In the genomic region with DNA sequence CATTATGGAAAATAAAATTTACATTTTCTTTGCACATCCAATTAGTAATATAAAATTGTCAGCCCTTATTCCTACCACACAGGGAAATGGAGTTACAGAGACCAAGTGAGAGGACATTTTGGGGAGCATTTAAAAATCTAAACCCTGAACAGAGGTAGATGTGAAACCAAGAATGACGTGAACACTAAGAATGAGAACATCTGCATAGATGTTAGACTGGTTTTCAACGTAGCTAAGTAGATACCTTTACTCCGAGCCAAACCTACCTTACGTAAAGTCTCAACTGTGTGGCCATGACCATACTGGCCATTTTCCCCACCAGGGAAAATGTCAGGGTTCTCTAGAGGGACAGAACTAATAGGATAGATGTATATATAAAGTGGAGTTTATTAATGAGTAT, we compare ENCODE assay signal across 1 cellular context.
TF ChIP-seq lines count a peak whose summit lies in the region.

No MANE protein-coding gene starts in this region.

TF ChIP-seq in GM12878, 131 proteins besides CTCF, POLR2A, EP300 and RAD21:
- TF ChIP-seq, protein P1, sequence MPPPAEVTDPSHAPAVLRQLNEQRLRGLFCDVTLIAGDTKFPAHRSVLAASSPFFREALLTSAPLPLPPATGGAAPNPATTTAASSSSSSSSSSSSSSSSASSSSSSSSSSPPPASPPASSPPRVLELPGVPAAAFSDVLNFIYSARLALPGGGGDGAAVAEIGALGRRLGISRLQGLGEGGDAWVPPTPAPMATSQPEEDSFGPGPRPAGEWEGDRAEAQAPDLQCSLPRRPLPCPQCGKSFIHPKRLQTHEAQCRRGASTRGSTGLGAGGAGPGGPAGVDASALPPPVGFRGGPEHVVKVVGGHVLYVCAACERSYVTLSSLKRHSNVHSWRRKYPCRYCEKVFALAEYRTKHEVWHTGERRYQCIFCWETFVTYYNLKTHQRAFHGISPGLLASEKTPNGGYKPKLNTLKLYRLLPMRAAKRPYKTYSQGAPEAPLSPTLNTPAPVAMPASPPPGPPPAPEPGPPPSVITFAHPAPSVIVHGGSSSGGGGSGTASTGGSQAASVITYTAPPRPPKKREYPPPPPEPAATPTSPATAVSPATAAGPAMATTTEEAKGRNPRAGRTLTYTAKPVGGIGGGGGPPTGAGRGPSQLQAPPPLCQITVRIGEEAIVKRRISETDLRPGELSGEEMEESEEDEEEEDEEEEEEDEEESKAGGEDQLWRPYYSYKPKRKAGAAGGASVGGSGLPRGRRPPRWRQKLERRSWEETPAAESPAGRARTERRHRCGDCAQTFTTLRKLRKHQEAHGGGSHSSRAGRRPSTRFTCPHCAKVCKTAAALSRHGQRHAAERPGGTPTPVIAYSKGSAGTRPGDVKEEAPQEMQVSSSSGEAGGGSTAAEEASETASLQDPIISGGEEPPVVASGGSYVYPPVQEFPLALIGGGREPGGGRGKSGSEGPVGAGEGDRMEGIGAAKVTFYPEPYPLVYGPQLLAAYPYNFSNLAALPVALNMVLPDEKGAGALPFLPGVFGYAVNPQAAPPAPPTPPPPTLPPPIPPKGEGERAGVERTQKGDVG (CRISPR knock-in tag; IDR thresholded peaks at IDR 0.05): no peak
- TF ChIP-seq MTA3 (IDR thresholded peaks at IDR 0.05; ENCODE audit: borderline replicate concordance, low read length) (no peak), ZZZ3 (IDR thresholded peaks at IDR 0.05; ENCODE audit: control insufficient read depth, insufficient read length, low read depth) (no peak), NR2C1 (IDR thresholded peaks at IDR 0.05) (no peak), MTA2 (IDR thresholded peaks at IDR 0.05; ENCODE audit: low read depth) (no peak), SIX5 (IDR thresholded peaks at IDR 0.05; ENCODE audit: low read depth, low read length, severe bottlenecking) (no peak), RFX5 (IDR thresholded peaks at IDR 0.05; ENCODE audit: low read depth, low read length) (no peak), SREBF2 (IDR thresholded peaks at IDR 0.05; ENCODE audit: low read length) (no peak), HDAC6 (IDR thresholded peaks at IDR 0.05; ENCODE audit: unreplicated experiment) (no peak), RCOR1 (conservative IDR thresholded peaks at IDR 0.05; ENCODE audit: low read depth, low read length) (no peak), CBX3 (IDR thresholded peaks at IDR 0.05; ENCODE audit: borderline replicate concordance, low read depth) (no peak), NFYA (IDR thresholded peaks at IDR 0.05; ENCODE audit: borderline replicate concordance, low read depth, low read length) (no peak)
- TF ChIP-seq, protein P2, sequence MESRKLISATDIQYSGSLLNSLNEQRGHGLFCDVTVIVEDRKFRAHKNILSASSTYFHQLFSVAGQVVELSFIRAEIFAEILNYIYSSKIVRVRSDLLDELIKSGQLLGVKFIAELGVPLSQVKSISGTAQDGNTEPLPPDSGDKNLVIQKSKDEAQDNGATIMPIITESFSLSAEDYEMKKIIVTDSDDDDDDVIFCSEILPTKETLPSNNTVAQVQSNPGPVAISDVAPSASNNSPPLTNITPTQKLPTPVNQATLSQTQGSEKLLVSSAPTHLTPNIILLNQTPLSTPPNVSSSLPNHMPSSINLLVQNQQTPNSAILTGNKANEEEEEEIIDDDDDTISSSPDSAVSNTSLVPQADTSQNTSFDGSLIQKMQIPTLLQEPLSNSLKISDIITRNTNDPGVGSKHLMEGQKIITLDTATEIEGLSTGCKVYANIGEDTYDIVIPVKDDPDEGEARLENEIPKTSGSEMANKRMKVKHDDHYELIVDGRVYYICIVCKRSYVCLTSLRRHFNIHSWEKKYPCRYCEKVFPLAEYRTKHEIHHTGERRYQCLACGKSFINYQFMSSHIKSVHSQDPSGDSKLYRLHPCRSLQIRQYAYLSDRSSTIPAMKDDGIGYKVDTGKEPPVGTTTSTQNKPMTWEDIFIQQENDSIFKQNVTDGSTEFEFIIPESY (IDR thresholded peaks at IDR 0.05): no peak
- TF ChIP-seq, protein P3, sequence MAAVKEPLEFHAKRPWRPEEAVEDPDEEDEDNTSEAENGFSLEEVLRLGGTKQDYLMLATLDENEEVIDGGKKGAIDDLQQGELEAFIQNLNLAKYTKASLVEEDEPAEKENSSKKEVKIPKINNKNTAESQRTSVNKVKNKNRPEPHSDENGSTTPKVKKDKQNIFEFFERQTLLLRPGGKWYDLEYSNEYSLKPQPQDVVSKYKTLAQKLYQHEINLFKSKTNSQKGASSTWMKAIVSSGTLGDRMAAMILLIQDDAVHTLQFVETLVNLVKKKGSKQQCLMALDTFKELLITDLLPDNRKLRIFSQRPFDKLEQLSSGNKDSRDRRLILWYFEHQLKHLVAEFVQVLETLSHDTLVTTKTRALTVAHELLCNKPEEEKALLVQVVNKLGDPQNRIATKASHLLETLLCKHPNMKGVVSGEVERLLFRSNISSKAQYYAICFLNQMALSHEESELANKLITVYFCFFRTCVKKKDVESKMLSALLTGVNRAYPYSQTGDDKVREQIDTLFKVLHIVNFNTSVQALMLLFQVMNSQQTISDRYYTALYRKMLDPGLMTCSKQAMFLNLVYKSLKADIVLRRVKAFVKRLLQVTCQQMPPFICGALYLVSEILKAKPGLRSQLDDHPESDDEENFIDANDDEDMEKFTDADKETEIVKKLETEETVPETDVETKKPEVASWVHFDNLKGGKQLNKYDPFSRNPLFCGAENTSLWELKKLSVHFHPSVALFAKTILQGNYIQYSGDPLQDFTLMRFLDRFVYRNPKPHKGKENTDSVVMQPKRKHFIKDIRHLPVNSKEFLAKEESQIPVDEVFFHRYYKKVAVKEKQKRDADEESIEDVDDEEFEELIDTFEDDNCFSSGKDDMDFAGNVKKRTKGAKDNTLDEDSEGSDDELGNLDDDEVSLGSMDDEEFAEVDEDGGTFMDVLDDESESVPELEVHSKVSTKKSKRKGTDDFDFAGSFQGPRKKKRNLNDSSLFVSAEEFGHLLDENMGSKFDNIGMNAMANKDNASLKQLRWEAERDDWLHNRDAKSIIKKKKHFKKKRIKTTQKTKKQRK (IDR thresholded peaks at IDR 0.05; ENCODE audit: low read depth, low read length): no peak
- TF ChIP-seq, protein P4, sequence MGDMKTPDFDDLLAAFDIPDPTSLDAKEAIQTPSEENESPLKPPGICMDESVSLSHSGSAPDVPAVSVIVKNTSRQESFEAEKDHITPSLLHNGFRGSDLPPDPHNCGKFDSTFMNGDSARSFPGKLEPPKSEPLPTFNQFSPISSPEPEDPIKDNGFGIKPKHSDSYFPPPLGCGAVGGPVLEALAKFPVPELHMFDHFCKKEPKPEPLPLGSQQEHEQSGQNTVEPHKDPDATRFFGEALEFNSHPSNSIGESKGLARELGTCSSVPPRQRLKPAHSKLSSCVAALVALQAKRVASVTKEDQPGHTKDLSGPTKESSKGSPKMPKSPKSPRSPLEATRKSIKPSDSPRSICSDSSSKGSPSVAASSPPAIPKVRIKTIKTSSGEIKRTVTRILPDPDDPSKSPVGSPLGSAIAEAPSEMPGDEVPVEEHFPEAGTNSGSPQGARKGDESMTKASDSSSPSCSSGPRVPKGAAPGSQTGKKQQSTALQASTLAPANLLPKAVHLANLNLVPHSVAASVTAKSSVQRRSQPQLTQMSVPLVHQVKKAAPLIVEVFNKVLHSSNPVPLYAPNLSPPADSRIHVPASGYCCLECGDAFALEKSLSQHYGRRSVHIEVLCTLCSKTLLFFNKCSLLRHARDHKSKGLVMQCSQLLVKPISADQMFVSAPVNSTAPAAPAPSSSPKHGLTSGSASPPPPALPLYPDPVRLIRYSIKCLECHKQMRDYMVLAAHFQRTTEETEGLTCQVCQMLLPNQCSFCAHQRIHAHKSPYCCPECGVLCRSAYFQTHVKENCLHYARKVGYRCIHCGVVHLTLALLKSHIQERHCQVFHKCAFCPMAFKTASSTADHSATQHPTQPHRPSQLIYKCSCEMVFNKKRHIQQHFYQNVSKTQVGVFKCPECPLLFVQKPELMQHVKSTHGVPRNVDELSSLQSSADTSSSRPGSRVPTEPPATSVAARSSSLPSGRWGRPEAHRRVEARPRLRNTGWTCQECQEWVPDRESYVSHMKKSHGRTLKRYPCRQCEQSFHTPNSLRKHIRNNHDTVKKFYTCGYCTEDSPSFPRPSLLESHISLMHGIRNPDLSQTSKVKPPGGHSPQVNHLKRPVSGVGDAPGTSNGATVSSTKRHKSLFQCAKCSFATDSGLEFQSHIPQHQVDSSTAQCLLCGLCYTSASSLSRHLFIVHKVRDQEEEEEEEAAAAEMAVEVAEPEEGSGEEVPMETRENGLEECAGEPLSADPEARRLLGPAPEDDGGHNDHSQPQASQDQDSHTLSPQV (IDR thresholded peaks at IDR 0.05): no peak
